8 cellular contexts compared by ENCODE assay signal in genomic region chr17:55237826-55238196, GRCh38. TPM values are rescaled to one million over a fixed set of nuclear protein-coding genes. Genes with fewer than 3 reads are reported as not detected.
A peak's percentile ranks its signal among the peaks of the same experiment; 100 is the strongest.
DNase-seq lines count a peak whose midpoint lies in the region; ATAC-seq and TF ChIP-seq lines count a peak whose summit lies in the region.

No MANE protein-coding gene starts in this region.

- no peaks in the 10 kb centered on the region for H3K36me3 Mint-ChIP-seq in GM23338 (ENCODE audit: low read depth)

- peaks cover 10% of the 10 kb centered on the region for H3K27me3 Mint-ChIP-seq in GM23338 (ENCODE audit: insufficient read depth, low read depth, poor library complexity)

- H3K4me2 ChIP-seq in GM23338 = peak overlapping the region; percentile 85

- ATAC-seq in GM23338 = no peak

- no peaks in the 10 kb centered on the region for H4K20me1 ChIP-seq in GM23338 (replicated peaks; ENCODE audit: insufficient read depth)

- H3K4me1 Mint-ChIP-seq in GM23338 = peaks cover 18% of the 10 kb centered on the region

- peaks cover 19% of the 10 kb centered on the region for H3K4me1 ChIP-seq in GM23338 (ENCODE audit: insufficient read depth)
- H3K4me1 ChIP-seq in skeletal muscle tissue (ENCODE audit: control insufficient read depth in 3 of 3, insufficient read depth in 3 of 3, low read length in 3 of 3) = peaks cover 5 to 14% (median 10%) of the 10 kb centered on the region in 3 donors

- H3K27ac Mint-ChIP-seq in GM23338 = no peak overlapping the region

- H3K36me3 ChIP-seq in GM23338 (ENCODE audit: insufficient read depth) (no peaks in the 10 kb centered on the region), skeletal muscle tissue (ENCODE audit: control insufficient read depth in 3 of 3, insufficient read depth in 3 of 3, low read length in 3 of 3) (no peaks in the 10 kb centered on the region)

- H3K27ac ChIP-seq in GM23338 (ENCODE audit: low read depth) = no peak overlapping the region
- peak overlapping the region; percentile 63 for H3K27ac ChIP-seq in RWPE1
- H3K27ac ChIP-seq in skeletal muscle tissue (ENCODE audit: low read depth, low read length) = peak overlapping the region; percentile 76

- POLR2A ChIA-PET in RWPE1 (lab: Yijun Ruan, JAX; ENCODE audit: low non-redundant PET) (no interaction called here), GM10248 (lab: Yijun Ruan, JAX) (no interaction called here)

- peak overlapping the region; percentile 63 for H3K4me3 Mint-ChIP-seq in GM23338

- peaks cover 5% of the 10 kb centered on the region for H3K27me3 ChIP-seq in GM23338 (ENCODE audit: insufficient read depth)
- H3K27me3 ChIP-seq in skeletal muscle tissue (ENCODE audit: control insufficient read depth in 3 of 3, insufficient read depth in 3 of 3, low read length in 3 of 3) = no peaks in the 10 kb centered on the region

- CTCF ChIA-PET in RWPE1 (lab: Yijun Ruan, JAX) = interaction anchor here (0.6 kb wide), 1 partner anchor 182 kb away, joined by 3 read pairs; no protein-coding TSS in a partner anchor
- CTCF ChIA-PET in GM10248 (lab: Yijun Ruan, JAX) = interaction anchor here (1.1 to 1.5 kb wide), 4 partner anchors 9 to 44 kb away, joined by 3 to 4 read pairs (median 3); no protein-coding TSS in a partner anchor

- DNase-seq in GM23338 (ENCODE audit: low spot score) = no peak
- DNase-seq in RWPE1 (ENCODE audit: low spot score) = no peak
- peak; percentile 33 for DNase-seq in fibroblast of peridontal ligament (ENCODE audit: extremely low read depth)
- no peak for DNase-seq in OCI-M1 (lab: John Stamatoyannopoulos, UW)
- no peak for DNase-seq in dermis blood vessel endothelial cell
- DNase-seq in COLO829 (ENCODE audit: low spot score) = no peak
- no peak for DNase-seq in GM10248 (ENCODE audit: extremely low spot score)

- TF ChIP-seq CTCF in GM23338 (conservative IDR thresholded peaks at IDR 0.05; ENCODE audit: low read depth in 2 of 2) (no peak), RWPE1 (conservative IDR thresholded peaks at IDR 0.05; ENCODE audit: low read depth) (no peak), GM10248 (IDR thresholded peaks at IDR 0.05; ENCODE audit: control extremely low read depth, extremely low read depth, low read depth, missing control alignments) (no peak)

- H3K9ac ChIP-seq in skeletal muscle tissue (ENCODE audit: low read depth in 1 of 3, low read length in 3 of 3) = peak overlapping the region in 2 of 3 donors; percentile 65 to 75

- H3F3A ChIP-seq in GM23338 (replicated peaks; ENCODE audit: low read depth) = no peaks in the 10 kb centered on the region

- H3K4me3 ChIP-seq in GM23338 (peak overlapping the region; percentile 76), skeletal muscle tissue (ENCODE audit: low read length in 3 of 3) (peak overlapping the region; percentile 72 to 78 (median 76))

- H2AFZ ChIP-seq in GM23338 = peak overlapping the region; percentile 49; the same call in 1 of the 2 replicates

- H3K9me3 ChIP-seq in skeletal muscle tissue (ENCODE audit: control insufficient read depth in 3 of 3, low read length in 3 of 3) = no peaks in the 10 kb centered on the region

- H3K9me3 Mint-ChIP-seq in GM23338 = no peaks in the 10 kb centered on the region; the same call in 2 of the 3 replicates

- H3K79me2 ChIP-seq in GM23338 (replicated peaks; ENCODE audit: insufficient read depth) = no peaks in the 10 kb centered on the region

- H3K9me2 ChIP-seq in GM23338 (ENCODE audit: insufficient read depth) = no peaks in the 10 kb centered on the region

TF ChIP-seq in GM23338, 12 proteins besides CTCF, POLR2A, EP300 and RAD21 (continues in another document):
- TF ChIP-seq POLR2AphosphoS5 (IDR thresholded peaks at IDR 0.05; ENCODE audit: low read depth) (no peak), EZH2 (IDR thresholded peaks at IDR 0.05; ENCODE audit: low read depth, unreplicated experiment) (no peak), EZH2phosphoT487 (IDR thresholded peaks at IDR 0.05; ENCODE audit: unreplicated experiment) (no peak), JUNB (IDR thresholded peaks at IDR 0.05; ENCODE audit: unreplicated experiment) (no peak), NANOG (IDR thresholded peaks at IDR 0.05; ENCODE audit: borderline replicate concordance) (no peak), REST (IDR thresholded peaks at IDR 0.05; ENCODE audit: unreplicated experiment) (no peak), STAT1 (IDR thresholded peaks at IDR 0.05; ENCODE audit: unreplicated experiment) (no peak), ZNF114 (CRISPR knock-in tag; IDR thresholded peaks at IDR 0.05) (no peak), ZNF331 (CRISPR knock-in tag; IDR thresholded peaks at IDR 0.05; ENCODE audit: low read depth) (no peak), CREB1 (CRISPR knock-in tag; IDR thresholded peaks at IDR 0.05; ENCODE audit: low read depth) (no peak), ETS1 (IDR thresholded peaks at IDR 0.05) (no peak)

RNA-seq across cellular contexts. Expression of gene HLF, which starts 26.9 kb away (rescaled TPM):
- total RNA-seq in GM23338 (2014; rRNA removed; shearing (Covaris generic)) = 0.28 and 0.35 TPM in 2 replicates
- polyA plus RNA-seq in GM23338 (2016; fragmentation: Nextera tagmentation; extraction: Ambion mirVana) = 0.07 TPM in 1 of 2 replicates, not detected in the other
- total RNA-seq in skeletal muscle tissue (4.7 TPM), dermis blood vessel endothelial cell (0.05 TPM in 1 of 2 replicates, not detected in the other)
